Comparison of ENCODE assay signal across 8 cellular contexts in genomic region chr12:6608592-6609311, GRCh38. TPM values are rescaled to one million over a fixed set of nuclear protein-coding genes. Genes with fewer than 3 reads are reported as not detected.
A peak's percentile ranks its signal among the peaks of the same experiment; 100 is the strongest.
DNase-seq lines count a peak whose midpoint lies in the region; ATAC-seq and TF ChIP-seq lines count a peak whose summit lies in the region.

No MANE protein-coding gene starts in this region.

- peaks cover 45 to 55% (median 51%) of the 10 kb centered on the region in 3 donors for H3K4me1 Mint-ChIP-seq in CD8-positive, alpha-beta memory T cell

- H3F3A ChIP-seq in PC-3 (ENCODE audit: low read length, unreplicated experiment) = no peaks in the 10 kb centered on the region

- BruUV-seq in PC-3 (replicated peaks; lab: Mats Ljungman, UMichigan) = no TSS peak

- DNase-seq in CD8-positive, alpha-beta memory T cell = peak in 2 of 5 donors; percentile 25 to 58
- DNase-seq in MV-4-11 (lab: John Stamatoyannopoulos, UW) (peak; percentile 28), trophoblast cell (peak; percentile 35 to 51), PC-3 (no peak), SHP77 treated with DMSO at 0.1 percent for 48 hours (lab: John Stamatoyannopoulos, UW) (no peak), HPDE6-E6E7 (ENCODE audit: extremely low spot score) (no peak), omental fat pad (ENCODE audit: low spot score) (no peak)
- peak; percentile 36 for DNase-seq in central memory CD4-positive, alpha-beta T cell

- H3K9me2 ChIP-seq in PC-3 (replicated peaks; ENCODE audit: low read length) = no peaks in the 10 kb centered on the region

- H3K23ac ChIP-seq in trophoblast cell (ENCODE audit: low read length) = no peak overlapping the region

- H3K27me3 ChIP-seq in CD8-positive, alpha-beta memory T cell (ENCODE audit: insufficient read depth, low read length, poor library complexity, severe bottlenecking) = no peaks in the 10 kb centered on the region
- H3K27me3 ChIP-seq in trophoblast cell (ENCODE audit: insufficient read depth, low read length) = no peaks in the 10 kb centered on the region
- H3K27me3 ChIP-seq in PC-3 (ENCODE audit: low read length) = no peaks in the 10 kb centered on the region

- H3K4me2 ChIP-seq in trophoblast cell (ENCODE audit: low read length) (no peak overlapping the region), PC-3 (ENCODE audit: low read length) (no peak overlapping the region)

- H3K4me3 ChIP-seq in CD8-positive, alpha-beta memory T cell (ENCODE audit: low read length) = no peak overlapping the region
- H3K4me3 ChIP-seq in trophoblast cell (ENCODE audit: low read depth, low read length) (no peak overlapping the region), PC-3 (ENCODE audit: low read length) (no peak overlapping the region)

- peaks cover 0 to 15% (median 0%) of the 10 kb centered on the region in 3 donors for H3K36me3 Mint-ChIP-seq in CD8-positive, alpha-beta memory T cell

- CTCF ChIA-PET in CD8-positive, alpha-beta memory T cell (lab: Charles Lee) = interaction anchor here (0.7 to 1.4 kb wide), 4 partner anchors 10 to 45 kb away, joined by 3 to 4 read pairs (median 4); no protein-coding TSS in a partner anchor
- CTCF ChIA-PET in PC-3 (lab: Charles Lee) = no interaction called here

- WGBS in trophoblast cell (ENCODE audit: extremely low coverage, insufficient coverage, insufficient read length) = no CpG with 5 or more reads among the region's 8 CpGs

- no peak overlapping the region for H2BK5ac ChIP-seq in trophoblast cell (ENCODE audit: low read depth, low read length, poor library complexity)

- H3K79me2 ChIP-seq in trophoblast cell (ENCODE audit: control insufficient read depth, insufficient read depth, low read length, poor library complexity) = peaks cover 29% of the 10 kb centered on the region
- peaks cover 34% of the 10 kb centered on the region for H3K79me2 ChIP-seq in PC-3 (ENCODE audit: low read length)

- no peak overlapping the region for H4K12ac ChIP-seq in trophoblast cell (ENCODE audit: low read depth, low read length)

- peak overlapping the region; percentile 70 for H2BK12ac ChIP-seq in trophoblast cell (ENCODE audit: low read length)

- no peak for TF ChIP-seq CTCF in PC-3 (conservative IDR thresholded peaks at IDR 0.05; ENCODE audit: low read depth, low read length)
- TF ChIP-seq CTCF in omental fat pad (IDR thresholded peaks at IDR 0.05) = no peak

- no peak overlapping the region for H3K9ac ChIP-seq in trophoblast cell (ENCODE audit: low read length)
- H3K9ac ChIP-seq in PC-3 (ENCODE audit: low read length) = no peak overlapping the region

- no peak overlapping the region for H3K18ac ChIP-seq in trophoblast cell (ENCODE audit: low read length)

- no peak overlapping the region for H3K4me3 Mint-ChIP-seq in CD8-positive, alpha-beta memory T cell

- no peak overlapping the region for H2AFZ ChIP-seq in trophoblast cell (ENCODE audit: insufficient read depth, low read length, poor library complexity)
- H2AFZ ChIP-seq in PC-3 (ENCODE audit: low read length) = no peak overlapping the region

- H4K20me1 ChIP-seq in PC-3 (ENCODE audit: low read length) = peaks cover 20% of the 10 kb centered on the region

- no peak for ATAC-seq in PC-3
- no peak for ATAC-seq in omental fat pad (ENCODE audit: low FRiP score)

- H2BK120ac ChIP-seq in trophoblast cell (ENCODE audit: insufficient read depth, low read length, poor library complexity) = no peak overlapping the region

- peak overlapping the region; percentile 43 for H3K27ac ChIP-seq in CD8-positive, alpha-beta memory T cell (ENCODE audit: low read depth, low read length)
- H3K27ac ChIP-seq in trophoblast cell (ENCODE audit: low read depth, low read length) (no peak overlapping the region), PC-3 (ENCODE audit: low read length) (no peak overlapping the region)

- no peaks in the 10 kb centered on the region for H3K36me3 ChIP-seq in CD8-positive, alpha-beta memory T cell (ENCODE audit: insufficient read depth, low read length)
- H3K36me3 ChIP-seq in trophoblast cell (ENCODE audit: control insufficient read depth in 1 of 2, insufficient read depth in 2 of 2, low read length in 2 of 2) (peaks cover 6 to 9% of the 10 kb centered on the region in 2 experiments), PC-3 (ENCODE audit: low read depth, low read length) (no peaks in the 10 kb centered on the region)

- peaks cover 55% of the 10 kb centered on the region for H3K4me1 ChIP-seq in CD8-positive, alpha-beta memory T cell (ENCODE audit: insufficient read depth, low read length)
- peaks cover 22 to 36% of the 10 kb centered on the region in 2 experiments for H3K4me1 ChIP-seq in trophoblast cell (ENCODE audit: control insufficient read depth in 1 of 2, insufficient read depth in 2 of 2, low read length in 2 of 2)
- H3K4me1 ChIP-seq in PC-3 (ENCODE audit: insufficient read depth, low read length) = peaks cover 35% of the 10 kb centered on the region

- peaks cover 0 to 3% of the 10 kb centered on the region in 2 donors for H3K27me3 Mint-ChIP-seq in CD8-positive, alpha-beta memory T cell

- H3K14ac ChIP-seq in trophoblast cell (ENCODE audit: low read length) = no peak overlapping the region

- POLR2A ChIA-PET in CD8-positive, alpha-beta memory T cell (lab: Charles Lee) = interaction anchor here (0.5 to 1.2 kb wide), 4 partner anchors 13 to 80 kb away, joined by 3 to 7 read pairs (median 5); partner anchors contain the start of genes LPAR5 and ZNF384
- POLR2A ChIA-PET in PC-3 (lab: Charles Lee; ENCODE audit: unreplicated experiment) = no interaction called here

- no peaks in the 10 kb centered on the region for H3K9me3 ChIP-seq in CD8-positive, alpha-beta memory T cell (ENCODE audit: low read length)
- H3K9me3 ChIP-seq in trophoblast cell (ENCODE audit: insufficient read depth, low read depth, low read length) (peaks cover 2% of the 10 kb centered on the region), PC-3 (ENCODE audit: low read length) (no peaks in the 10 kb centered on the region)

- H4K91ac ChIP-seq in trophoblast cell (ENCODE audit: low read depth, low read length) = no peak overlapping the region

- peak overlapping the region; percentile 35 for H2AK5ac ChIP-seq in trophoblast cell (ENCODE audit: low read length)

- H3K9me3 Mint-ChIP-seq in CD8-positive, alpha-beta memory T cell = no peaks in the 10 kb centered on the region

- H3K79me1 ChIP-seq in trophoblast cell (ENCODE audit: low read length) = peaks cover 23% of the 10 kb centered on the region

- H3K27ac Mint-ChIP-seq in CD8-positive, alpha-beta memory T cell = no peak overlapping the region

- intact Hi-C loops in PC-3 (cut with micrococcal nuclease) = no loop called here

- no peak overlapping the region for H3K4ac ChIP-seq in trophoblast cell (ENCODE audit: low read depth, low read length)

- H4K8ac ChIP-seq in trophoblast cell (ENCODE audit: low read depth, low read length) = no peak overlapping the region

RNA-seq across cellular contexts. Expression of gene CHD4, which starts 1.6 kb away (rescaled TPM):
- total RNA-seq in CD8-positive, alpha-beta memory T cell = 100 to 1,000 TPM; 287 to 293 TPM
- polyA plus RNA-seq in CD8-positive, alpha-beta memory T cell = 58.1 TPM
- polyA plus RNA-seq in trophoblast cell (2013) = 121 and 123 TPM in 2 replicates
- 216 and 231 TPM in 2 replicates for total RNA-seq in PC-3 (2014; rRNA removed)
- total RNA-seq in omental fat pad = 100 to 1,000 TPM; 171 to 213 (median 194) TPM

RNA-seq across cellular contexts. Expression of gene LPAR5, which starts 27.0 kb away (rescaled TPM):
- 10 to 100 TPM; 10.6 to 11.4 TPM for total RNA-seq in CD8-positive, alpha-beta memory T cell
- 26.5 TPM for polyA plus RNA-seq in CD8-positive, alpha-beta memory T cell
- 0.19 and 0.22 TPM in 2 replicates for polyA plus RNA-seq in trophoblast cell (2013)
- total RNA-seq in PC-3 (2014; rRNA removed) = 2.3 and 4.3 TPM in 2 replicates
- total RNA-seq in omental fat pad = 1 to 10 TPM; 2.2 to 6.3 (median 2.4) TPM

RNA-seq across cellular contexts. Expression of gene ACRBP, which starts 38.5 kb away (rescaled TPM):
- total RNA-seq in CD8-positive, alpha-beta memory T cell = 1 to 10 TPM; 1.8 to 2.0 TPM
- not detected for polyA plus RNA-seq in CD8-positive, alpha-beta memory T cell
- polyA plus RNA-seq in trophoblast cell (2013) = 0.53 and 0.65 TPM in 2 replicates
- total RNA-seq in PC-3 (2014; rRNA removed) = 0.77 TPM in 1 of 2 replicates, not detected in the other
- total RNA-seq in omental fat pad = 1 to 10 TPM; 1.9 to 3.8 (median 3.2) TPM

RNA-seq across cellular contexts. Expression of gene NOP2, which starts 40.7 kb away (rescaled TPM):
- total RNA-seq in CD8-positive, alpha-beta memory T cell = 100 to 1,000 TPM; 170 to 172 TPM
- polyA plus RNA-seq in CD8-positive, alpha-beta memory T cell = 34.0 TPM
- 47.1 and 49.3 TPM in 2 replicates for polyA plus RNA-seq in trophoblast cell (2013)
- total RNA-seq in PC-3 (2014; rRNA removed) (63.3 and 83.8 TPM in 2 replicates), omental fat pad (100 to 1,000 TPM in 1 of 4 donors, 10 to 100 TPM in 3; 26.2 to 153 (median 45.0) TPM)

RNA-seq across cellular contexts. Expression of gene IFFO1, which starts 52.9 kb away (rescaled TPM):
- total RNA-seq in CD8-positive, alpha-beta memory T cell = 10 to 100 TPM; 14.2 to 15.1 TPM
- polyA plus RNA-seq in CD8-positive, alpha-beta memory T cell = 12.2 TPM
- polyA plus RNA-seq in trophoblast cell (2013) = 5.1 and 5.3 TPM in 2 replicates
- total RNA-seq in PC-3 (2014; rRNA removed) = 0.11 and 1.0 TPM in 2 replicates
- total RNA-seq in omental fat pad = 10 to 100 TPM; 15.5 to 50.0 (median 18.4) TPM

Comparison
In these comparisons a context has a peak if more than half of its experiments do, and no peak if none do; other contexts are left out.
1. DNase-seq: peak in MV-4-11 (single experiment), central memory CD4-positive, alpha-beta T cell (single experiment) and trophoblast cell (2 of 2); none in PC-3 (single experiment), SHP77 treated with DMSO at 0.1 percent for 48 hours (single experiment), HPDE6-E6E7 (single experiment) and omental fat pad (single experiment).